Comparison of ENCODE assay signal across 9 cellular contexts in the genomic region with DNA sequence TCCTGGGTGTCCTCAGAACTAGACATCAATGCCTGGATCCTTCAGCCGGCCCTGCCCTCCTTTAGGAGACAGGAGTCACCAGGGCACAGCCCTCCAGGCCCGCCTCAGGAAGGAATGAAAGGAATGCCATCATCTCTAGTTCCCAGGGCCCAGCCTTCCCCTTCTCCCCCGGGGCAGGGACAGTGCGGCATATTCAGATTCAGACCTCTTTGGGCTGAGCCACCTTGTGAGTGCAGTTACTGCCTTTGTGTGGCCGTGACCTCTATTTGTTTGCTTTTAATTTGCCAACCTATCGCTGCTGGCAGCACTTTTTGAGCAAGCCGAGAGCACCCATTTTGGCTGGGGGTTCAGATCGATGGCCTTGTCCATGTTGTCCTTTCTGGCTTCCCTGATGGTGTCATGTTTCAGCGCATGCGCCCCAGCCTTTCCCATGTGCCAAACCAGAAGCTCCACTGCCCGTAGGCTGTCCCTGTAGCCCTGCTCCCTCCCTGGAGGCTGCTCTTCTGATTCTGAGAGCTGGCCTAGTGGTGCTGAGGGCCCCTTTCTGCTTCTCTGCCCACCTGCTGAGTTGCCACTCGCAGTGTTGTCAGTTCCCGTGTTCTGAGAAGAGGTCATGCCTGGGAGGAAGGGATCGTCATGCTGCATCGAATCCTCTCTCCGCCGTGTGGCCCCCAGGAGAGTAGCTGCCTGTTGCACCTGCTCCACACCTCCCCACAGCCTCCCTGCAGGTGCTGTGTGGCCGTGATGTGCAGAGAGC. TPM values are rescaled to one million over a fixed set of nuclear protein-coding genes. Genes with fewer than 3 reads are reported as not detected.
DNase-seq lines count a peak whose midpoint lies in the region; ATAC-seq and TF ChIP-seq lines count a peak whose summit lies in the region.
"Had no signal": no experiment of that assay in that cellular context is flagged by ENCODE, and none has a peak within 500 bp of the region (broad histone marks: within the 10 kb centered on the region; RNA-seq: fewer than 3 reads in every experiment).

No MANE protein-coding gene starts in this region.

- H3K27ac ChIP-seq in tibial nerve: peak overlapping the region in 3 of 4 donors; percentile 5 to 50 (median 34)
- peak overlapping the region in 1 of 4 donors; percentile 48 for H3K27ac ChIP-seq in transverse colon
- H3K27ac ChIP-seq: epithelial cell of prostate had no signal

- peaks cover 6 to 98% (median 7%) of the 10 kb centered on the region in 3 donors for H3K36me3 ChIP-seq in tibial nerve
- H3K36me3 ChIP-seq in transverse colon: peaks cover 0 to 43% (median 16%) of the 10 kb centered on the region in 4 donors

- H3K4me1 ChIP-seq in tibial nerve: peaks cover 0 to 20% (median 9%) of the 10 kb centered on the region in 4 donors
- peaks cover 0 to 5% (median 0%) of the 10 kb centered on the region in 4 donors for H3K4me1 ChIP-seq in transverse colon

- no peak for ATAC-seq in HG03442 (IDR thresholded peaks at IDR 0.05; ENCODE audit: unreplicated experiment)

- 44 to 46% methylated on average over 18 of the region's 18 CpGs for WGBS in tibial nerve, 2 donors
- WGBS in transverse colon (ENCODE audit: low coverage in 1 of 2), 2 donors: 76 to 78% methylated on average over 3 to 18 of the region's 18 CpGs

- DNase-seq in NCI-H1092 (lab: John Stamatoyannopoulos, UW): peak; percentile 87
- peak; percentile 48 for DNase-seq in amniotic epithelial cell (ENCODE audit: low read depth)
- peak; percentile 70 for DNase-seq in iris pigment epithelial cell (ENCODE audit: low read depth)
- DNase-seq in tibial nerve (ENCODE audit: low spot score in 2 of 2): peak in 1 of 2 donors; percentile 28
- no peak for DNase-seq in stimulated activated naive CD4-positive, alpha-beta T cell treated with Interleukin-2 at 50 U/mL for 16 hours (lab: John Stamatoyannopoulos, UW)
- DNase-seq in transverse colon: no peak
- no peak for DNase-seq in GM13977 (ENCODE audit: low spot score)

- TF ChIP-seq CTCF in tibial nerve (IDR thresholded peaks at IDR 0.05): no peak
- no peak for TF ChIP-seq CTCF in transverse colon (IDR thresholded peaks at IDR 0.05)
- no peak for TF ChIP-seq CTCF in GM13977 (IDR thresholded peaks at IDR 0.05; ENCODE audit: extremely low read depth, insufficient read depth, missing control alignments)

- no peaks in the 10 kb centered on the region for H3K27me3 ChIP-seq in tibial nerve
- H3K27me3 ChIP-seq in transverse colon: no peaks in the 10 kb centered on the region

- no peak for TF ChIP-seq POLR2A in tibial nerve (IDR thresholded peaks at IDR 0.05)
- TF ChIP-seq POLR2A in transverse colon (IDR thresholded peaks at IDR 0.05): no peak

- no peaks in the 10 kb centered on the region for H3K9me3 ChIP-seq in tibial nerve
- no peaks in the 10 kb centered on the region for H3K9me3 ChIP-seq in transverse colon

- TF ChIP-seq EP300 in tibial nerve (IDR thresholded peaks at IDR 0.05) (no peak), transverse colon (IDR thresholded peaks at IDR 0.05; ENCODE audit: low read depth) (no peak)

- intact Hi-C loops in transverse colon (cut with DNase I; ENCODE audit: low total_unique reads): no loop called here

- in situ Hi-C loops in transverse colon (cut with MboI; ENCODE audit: low pct_ligation_motif_present in 1 of 4, low pct_unique_long_range_greater_than_20kb in 1 of 4, low sequenced_read_pairs in 3 of 4) (loop anchor here in 1 of 4 donors (25.0 kb wide), 1 partner anchor 254 kb away; a partner anchor contains a TSS), GM13977 (cut with MboI; ENCODE audit: low pct_unique_long_range_greater_than_20kb, low sequenced_read_pairs, unreplicated experiment) (no loop called here)

- H3K4me3 ChIP-seq in tibial nerve (no peak overlapping the region), transverse colon (no peak overlapping the region)

RNA-seq across cellular contexts. Expression of a gene that starts 10.9 kb away (rescaled TPM):
- total RNA-seq in tibial nerve (10 to 100 TPM in 2 of 4 donors, 1 to 10 TPM in 2; 6.1 to 23.1 (median 11.2) TPM), transverse colon (10 to 100 TPM in 1 of 4 donors, 1 to 10 TPM in 3; 4.1 to 22.7 (median 7.0) TPM)

RNA-seq across cellular contexts. Expression of a gene that starts 16.9 kb away (rescaled TPM):
- total RNA-seq in tibial nerve (10 to 100 TPM; 21.8 to 27.8 (median 22.9) TPM), transverse colon (10 to 100 TPM; 14.2 to 54.3 (median 22.3) TPM)

RNA-seq across cellular contexts. Expression of a gene that starts 24.9 kb away (rescaled TPM):
- 10 to 100 TPM; 13.8 to 23.7 (median 19.5) TPM for total RNA-seq in tibial nerve
- total RNA-seq in transverse colon: 10 to 100 TPM in 3 of 4 donors, 1 to 10 TPM in 1; 9.7 to 55.3 (median 12.7) TPM

RNA-seq across cellular contexts. Expression of a gene that starts 37.0 kb away (rescaled TPM):
- 100 to 1,000 TPM; 120 to 181 (median 147) TPM for total RNA-seq in tibial nerve
- 10 to 100 TPM in 3 of 4 donors, 1 to 10 TPM in 1; 3.6 to 23.9 (median 17.4) TPM for total RNA-seq in transverse colon

Comparison
In these comparisons a context has a peak if more than half of its experiments do, and no peak if none do; other contexts are left out.
1. DNase-seq: peak in NCI-H1092 (single experiment), amniotic epithelial cell (single experiment) and iris pigment epithelial cell (single experiment); none in stimulated activated naive CD4-positive, alpha-beta T cell treated with Interleukin-2 at 50 U/mL for 16 hours (single experiment), transverse colon (single experiment) and GM13977 (single experiment).